In genomic region chr1:180636138-180636537, GRCh38 we compare ENCODE assay signal across 1 cellular context.
TF ChIP-seq lines count a peak whose summit lies in the region.

No MANE protein-coding gene starts in this region.

TF ChIP-seq in HepG2, 621 proteins besides CTCF, POLR2A, EP300 and RAD21 (continued from another document):
- TF ChIP-seq CSRNP1 (CRISPR knock-in tag; IDR thresholded peaks at IDR 0.05) (no peak), ZNF614 (CRISPR knock-in tag; IDR thresholded peaks at IDR 0.05; ENCODE audit: borderline replicate concordance) (no peak), MTF1 (CRISPR knock-in tag; IDR thresholded peaks at IDR 0.05) (no peak), ZMAT3 (CRISPR knock-in tag; conservative IDR thresholded peaks at IDR 0.05) (no peak)
